ENCODE assay signal across 1 cellular context in the genomic region with DNA sequence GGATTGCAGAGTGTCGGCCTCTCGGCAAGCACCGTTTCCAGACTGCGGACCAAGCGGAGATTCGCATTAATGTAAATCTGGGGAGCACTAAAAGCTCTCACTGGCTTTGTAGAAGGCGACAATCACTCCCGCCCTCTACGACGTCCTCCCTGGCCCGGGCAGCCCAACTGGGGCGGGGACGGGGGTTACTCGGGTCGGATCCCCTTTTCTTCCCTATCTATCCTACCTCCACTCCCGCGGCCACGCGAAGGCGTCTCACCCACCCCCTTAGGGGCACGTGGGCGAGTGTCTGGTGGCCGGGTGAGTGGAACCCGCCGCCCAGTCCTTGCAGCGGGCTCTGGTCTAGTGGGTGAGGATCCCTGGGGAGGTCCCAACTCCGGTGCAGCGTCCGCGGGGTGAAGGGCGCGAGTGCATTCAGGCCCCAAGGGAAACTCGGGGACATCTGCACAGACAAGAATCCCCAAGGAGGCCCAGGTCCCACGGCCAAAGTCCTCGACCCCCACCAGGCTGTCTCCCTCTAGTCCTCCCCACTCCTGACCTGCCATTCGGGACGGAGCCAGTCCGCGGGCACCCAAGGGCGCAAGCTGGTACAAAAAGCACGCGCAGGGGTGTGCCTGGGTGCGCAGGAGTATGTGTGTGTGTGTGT.
TF ChIP-seq lines count a peak whose summit lies in the region.

No MANE protein-coding gene starts in this region.

TF ChIP-seq in SK-N-SH treated with all-trans-retinoic acid at 6 μM for 48 hours, 23 proteins besides CTCF, POLR2A, EP300 and RAD21 (continued from another document):
- TF ChIP-seq, protein P1, sequence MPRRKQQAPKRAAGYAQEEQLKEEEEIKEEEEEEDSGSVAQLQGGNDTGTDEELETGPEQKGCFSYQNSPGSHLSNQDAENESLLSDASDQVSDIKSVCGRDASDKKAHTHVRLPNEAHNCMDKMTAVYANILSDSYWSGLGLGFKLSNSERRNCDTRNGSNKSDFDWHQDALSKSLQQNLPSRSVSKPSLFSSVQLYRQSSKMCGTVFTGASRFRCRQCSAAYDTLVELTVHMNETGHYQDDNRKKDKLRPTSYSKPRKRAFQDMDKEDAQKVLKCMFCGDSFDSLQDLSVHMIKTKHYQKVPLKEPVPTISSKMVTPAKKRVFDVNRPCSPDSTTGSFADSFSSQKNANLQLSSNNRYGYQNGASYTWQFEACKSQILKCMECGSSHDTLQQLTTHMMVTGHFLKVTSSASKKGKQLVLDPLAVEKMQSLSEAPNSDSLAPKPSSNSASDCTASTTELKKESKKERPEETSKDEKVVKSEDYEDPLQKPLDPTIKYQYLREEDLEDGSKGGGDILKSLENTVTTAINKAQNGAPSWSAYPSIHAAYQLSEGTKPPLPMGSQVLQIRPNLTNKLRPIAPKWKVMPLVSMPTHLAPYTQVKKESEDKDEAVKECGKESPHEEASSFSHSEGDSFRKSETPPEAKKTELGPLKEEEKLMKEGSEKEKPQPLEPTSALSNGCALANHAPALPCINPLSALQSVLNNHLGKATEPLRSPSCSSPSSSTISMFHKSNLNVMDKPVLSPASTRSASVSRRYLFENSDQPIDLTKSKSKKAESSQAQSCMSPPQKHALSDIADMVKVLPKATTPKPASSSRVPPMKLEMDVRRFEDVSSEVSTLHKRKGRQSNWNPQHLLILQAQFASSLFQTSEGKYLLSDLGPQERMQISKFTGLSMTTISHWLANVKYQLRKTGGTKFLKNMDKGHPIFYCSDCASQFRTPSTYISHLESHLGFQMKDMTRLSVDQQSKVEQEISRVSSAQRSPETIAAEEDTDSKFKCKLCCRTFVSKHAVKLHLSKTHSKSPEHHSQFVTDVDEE (CRISPR knock-in tag; IDR thresholded peaks at IDR 0.05): no peak
- no peak for TF ChIP-seq BACH2 (CRISPR knock-in tag; IDR thresholded peaks at IDR 0.05; ENCODE audit: borderline replicate concordance)
- TF ChIP-seq, protein P2, sequence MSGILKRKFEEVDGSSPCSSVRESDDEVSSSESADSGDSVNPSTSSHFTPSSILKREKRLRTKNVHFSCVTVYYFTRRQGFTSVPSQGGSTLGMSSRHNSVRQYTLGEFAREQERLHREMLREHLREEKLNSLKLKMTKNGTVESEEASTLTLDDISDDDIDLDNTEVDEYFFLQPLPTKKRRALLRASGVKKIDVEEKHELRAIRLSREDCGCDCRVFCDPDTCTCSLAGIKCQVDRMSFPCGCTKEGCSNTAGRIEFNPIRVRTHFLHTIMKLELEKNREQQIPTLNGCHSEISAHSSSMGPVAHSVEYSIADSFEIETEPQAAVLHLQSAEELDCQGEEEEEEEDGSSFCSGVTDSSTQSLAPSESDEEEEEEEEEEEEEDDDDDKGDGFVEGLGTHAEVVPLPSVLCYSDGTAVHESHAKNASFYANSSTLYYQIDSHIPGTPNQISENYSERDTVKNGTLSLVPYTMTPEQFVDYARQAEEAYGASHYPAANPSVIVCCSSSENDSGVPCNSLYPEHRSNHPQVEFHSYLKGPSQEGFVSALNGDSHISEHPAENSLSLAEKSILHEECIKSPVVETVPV (CRISPR knock-in tag; IDR thresholded peaks at IDR 0.05): no peak
